In genomic region chr13:50594276-50594970, GRCh38 we compare ENCODE assay signal across 9 cellular contexts.
DNase-seq lines count a peak whose midpoint lies in the region; ATAC-seq and TF ChIP-seq lines count a peak whose summit lies in the region.
"Had no signal": no experiment of that assay in that cellular context is flagged by ENCODE, and none has a peak within 500 bp of the region (broad histone marks: within the 10 kb centered on the region; RNA-seq: fewer than 3 reads in every experiment).

No MANE protein-coding gene starts in this region.

- peak overlapping the region in 6 of 12 donors; percentile 10 to 63 (median 28) for H3K27ac ChIP-seq in heart left ventricle

- no peaks in the 10 kb centered on the region for H3K27me3 ChIP-seq in heart left ventricle

- peaks cover 0 to 58% (median 29%) of the 10 kb centered on the region in 12 donors for H3K4me1 ChIP-seq in heart left ventricle

- no peak for TF ChIP-seq POLR2A in heart left ventricle (IDR thresholded peaks at IDR 0.05)

- H3K36me3 Mint-ChIP-seq in activated CD4-positive, alpha-beta T cell treated with anti-CD3 and anti-CD28 coated beads, Interleukin-2, amount 10 ng/mL, durations not matched to agents 24 days and 14 days (ENCODE audit: low read depth): no peaks in the 10 kb centered on the region

- H3K27me3 Mint-ChIP-seq in activated CD4-positive, alpha-beta T cell treated with anti-CD3 and anti-CD28 coated beads, Interleukin-2, amount 10 ng/mL, durations not matched to agents 24 days and 14 days: peaks cover 3% of the 10 kb centered on the region

- peak; percentile 71 for DNase-seq in activated CD4-positive, alpha-beta T cell treated with anti-CD3 and anti-CD28 coated beads, Interleukin-2, amount 10 ng/mL, durations not matched to agents 24 days and 14 days
- no peak for DNase-seq in activated CD4-positive, alpha-beta T cell treated with anti-CD3 and anti-CD28 coated beads, Interleukin-2, amount 50 U/mL, for 1 hour
- DNase-seq in NOMO-1 (lab: John Stamatoyannopoulos, UW; ENCODE audit: unreplicated experiment in 2 of 2): peak; percentile 49 to 58
- DNase-seq in iPS-NIHi11 (ENCODE audit: low spot score): peak; percentile 38
- no peak for DNase-seq in HCEC 1CT
- no peak for DNase-seq in heart left ventricle
- DNase-seq in GOT3 (lab: John Stamatoyannopoulos, UW): no peak

- peak overlapping the region; percentile 62 for H3K4me3 Mint-ChIP-seq in activated CD4-positive, alpha-beta T cell treated with anti-CD3 and anti-CD28 coated beads, Interleukin-2, amount 10 ng/mL, durations not matched to agents 24 days and 14 days

- no peaks in the 10 kb centered on the region for H3K9me3 Mint-ChIP-seq in activated CD4-positive, alpha-beta T cell treated with anti-CD3 and anti-CD28 coated beads, Interleukin-2, amount 10 ng/mL, durations not matched to agents 24 days and 14 days

- no peaks in the 10 kb centered on the region for H3K36me3 ChIP-seq in heart left ventricle

- intact Hi-C loops in activated CD4-positive, alpha-beta T cell treated with anti-CD3 and anti-CD28 coated beads, Interleukin-2, amount 10 ng/mL, durations not matched to agents 24 days and 14 days (cut with micrococcal nuclease): loop anchor here (2.0 to 10.0 kb wide), 4 partner anchors 16 to 510 kb away; no protein-coding TSS in a partner anchor
- intact Hi-C loops in heart left ventricle (cut with DNase I): loop anchor here in 4 of 10 donors (10.0 kb wide), 3 partner anchors 90 to 470 kb away; no protein-coding TSS in a partner anchor

- ATAC-seq in HG02884 (IDR thresholded peaks at IDR 0.05; ENCODE audit: unreplicated experiment) (peak; percentile 84), heart left ventricle (no peak)
- ATAC-seq: left colon had no signal

- TF ChIP-seq CTCF in heart left ventricle (IDR thresholded peaks at IDR 0.05): no peak

- peaks cover 34% of the 10 kb centered on the region for H3K4me1 Mint-ChIP-seq in activated CD4-positive, alpha-beta T cell treated with anti-CD3 and anti-CD28 coated beads, Interleukin-2, amount 10 ng/mL, durations not matched to agents 24 days and 14 days

- peak overlapping the region in 1 of 12 donors; percentile 7 for H3K4me3 ChIP-seq in heart left ventricle

- peak overlapping the region; percentile 82 for H3K27ac Mint-ChIP-seq in activated CD4-positive, alpha-beta T cell treated with anti-CD3 and anti-CD28 coated beads, Interleukin-2, amount 10 ng/mL, durations not matched to agents 24 days and 14 days

- no peaks in the 10 kb centered on the region for H3K9me3 ChIP-seq in heart left ventricle

- WGBS in heart left ventricle, 4 donors: 65 to 76% (median 72%) methylated on average over 8 to 10 of the region's 10 CpGs

Comparison
In these comparisons a context has a peak if more than half of its experiments do, and no peak if none do; other contexts are left out.
1. DNase-seq: peak in activated CD4-positive, alpha-beta T cell treated with anti-CD3 and anti-CD28 coated beads, Interleukin-2, amount 10 ng/mL, durations not matched to agents 24 days and 14 days (single experiment), NOMO-1 (2 of 2) and iPS-NIHi11 (single experiment); none in activated CD4-positive, alpha-beta T cell treated with anti-CD3 and anti-CD28 coated beads, Interleukin-2, amount 50 U/mL, for 1 hour (single experiment), HCEC 1CT (single experiment), heart left ventricle (0 of 5) and GOT3 (single experiment).